1 cellular context compared by ENCODE assay signal in genomic region chr2:120272763-120273481, GRCh38.
TF ChIP-seq lines count a peak whose summit lies in the region.

No MANE protein-coding gene starts in this region.

TF ChIP-seq in HepG2, 621 proteins besides CTCF, POLR2A, EP300 and RAD21 (continued from another document and continues in another):
- TF ChIP-seq TERF1 (CRISPR knock-in tag; IDR thresholded peaks at IDR 0.05): no peak
- TF ChIP-seq MNT (IDR thresholded peaks at IDR 0.05): no peak
- no peak for TF ChIP-seq ZNF674 (CRISPR knock-in tag; IDR thresholded peaks at IDR 0.05; ENCODE audit: low read depth)
- no peak for TF ChIP-seq TBL1XR1 (IDR thresholded peaks at IDR 0.05; ENCODE audit: borderline replicate concordance, low read length, partially characterized antibody)
- TF ChIP-seq CCDC6 (CRISPR knock-in tag; IDR thresholded peaks at IDR 0.05): no peak
- TF ChIP-seq ZNF652 (CRISPR knock-in tag; IDR thresholded peaks at IDR 0.05; ENCODE audit: borderline replicate concordance, low read depth): no peak
- no peak for TF ChIP-seq RFXANK (CRISPR knock-in tag; IDR thresholded peaks at IDR 0.05)
- TF ChIP-seq ZFP37 (CRISPR knock-in tag; IDR thresholded peaks at IDR 0.05; ENCODE audit: borderline replicate concordance): no peak
- TF ChIP-seq ZNF841 (CRISPR knock-in tag; IDR thresholded peaks at IDR 0.05; ENCODE audit: borderline replicate concordance): no peak
- TF ChIP-seq STAT6 (CRISPR knock-in tag; IDR thresholded peaks at IDR 0.05; ENCODE audit: borderline replicate concordance): no peak
- no peak for TF ChIP-seq HIVEP1 (CRISPR knock-in tag; IDR thresholded peaks at IDR 0.05)
- no peak for TF ChIP-seq REPIN1 (CRISPR knock-in tag; IDR thresholded peaks at IDR 0.05; ENCODE audit: borderline replicate concordance, low read depth)
- TF ChIP-seq ZNF232 (CRISPR knock-in tag; IDR thresholded peaks at IDR 0.05; ENCODE audit: borderline replicate concordance): peak; percentile 70; the same call in 1 of the 2 replicates
- peak; percentile 56; the same call in 1 of the 2 replicates for TF ChIP-seq TFDP1 (CRISPR knock-in tag; IDR thresholded peaks at IDR 0.05; ENCODE audit: borderline replicate concordance)
- TF ChIP-seq ZNF430 (CRISPR knock-in tag; IDR thresholded peaks at IDR 0.05): no peak
- no peak for TF ChIP-seq TRAFD1 (CRISPR knock-in tag; IDR thresholded peaks at IDR 0.05; ENCODE audit: borderline replicate concordance)
- TF ChIP-seq ELF4 (CRISPR knock-in tag; IDR thresholded peaks at IDR 0.05; ENCODE audit: borderline replicate concordance): peak; percentile 52; the same call in 1 of the 2 replicates
- no peak for TF ChIP-seq ZNF432 (CRISPR knock-in tag; IDR thresholded peaks at IDR 0.05; ENCODE audit: borderline replicate concordance)
- TF ChIP-seq CBFB (CRISPR knock-in tag; IDR thresholded peaks at IDR 0.05): 0 out of 2 replicates have a peak, but pooled peaks have one; percentile 67
- TF ChIP-seq ZNF800 (CRISPR knock-in tag; IDR thresholded peaks at IDR 0.05): no peak
- no peak for TF ChIP-seq ZNF546 (CRISPR knock-in tag; conservative IDR thresholded peaks at IDR 0.05)
- peak; percentile 71; the same call in 1 of the 2 replicates for TF ChIP-seq PRDM10 (CRISPR knock-in tag; IDR thresholded peaks at IDR 0.05; ENCODE audit: low read depth)
- peak; percentile 16; the same call in 1 of the 2 replicates for TF ChIP-seq NR2F2 (IDR thresholded peaks at IDR 0.05; ENCODE audit: borderline replicate concordance, low read depth)
- TF ChIP-seq RFX1 (IDR thresholded peaks at IDR 0.05): no peak
- TF ChIP-seq ZNF891 (CRISPR knock-in tag; IDR thresholded peaks at IDR 0.05): no peak
- no peak for TF ChIP-seq XBP1 (CRISPR knock-in tag; IDR thresholded peaks at IDR 0.05)
- peak; percentile 51; the same call in 1 of the 2 replicates for TF ChIP-seq YEATS4 (CRISPR knock-in tag; IDR thresholded peaks at IDR 0.05; ENCODE audit: borderline replicate concordance)
- TF ChIP-seq ZNF737 (CRISPR knock-in tag; IDR thresholded peaks at IDR 0.05; ENCODE audit: borderline replicate concordance): no peak
- no peak for TF ChIP-seq ZNF335 (CRISPR knock-in tag; IDR thresholded peaks at IDR 0.05)
- TF ChIP-seq FOXO4 (CRISPR knock-in tag; conservative IDR thresholded peaks at IDR 0.05): no peak
- no peak for TF ChIP-seq HNRNPH1 (optimal IDR thresholded peaks at IDR 0.05; ENCODE audit: low read depth, low read length)
- peak; percentile 62; the same call in 1 of the 2 replicates for TF ChIP-seq ZBTB49 (CRISPR knock-in tag; IDR thresholded peaks at IDR 0.05; ENCODE audit: borderline replicate concordance)
- no peak for TF ChIP-seq MTA1 (CRISPR knock-in tag; IDR thresholded peaks at IDR 0.05; ENCODE audit: borderline replicate concordance)
- no peak for TF ChIP-seq CBX1 (IDR thresholded peaks at IDR 0.05; ENCODE audit: low read depth)
